7 cellular contexts compared by ENCODE assay signal in genomic region chr17:74923538-74924249, GRCh38. TPM values are rescaled to one million over a fixed set of nuclear protein-coding genes. Genes with fewer than 3 reads are reported as not detected.
A peak's percentile ranks its signal among the peaks of the same experiment; 100 is the strongest.
DNase-seq lines count a peak whose midpoint lies in the region; ATAC-seq and TF ChIP-seq lines count a peak whose summit lies in the region.

No MANE protein-coding gene starts in this region.

- H3K4me3 ChIP-seq in lower lobe of right lung: peak overlapping the region; percentile 47

- no peak overlapping the region for H3K27ac ChIP-seq in lower lobe of right lung

- ATAC-seq in lower lobe of right lung: peak; percentile 84 to 88

- peak; percentile 36 for DNase-seq in NCI-H1694 (lab: John Stamatoyannopoulos, UW)
- DNase-seq in activated CD4-positive, alpha-beta T cell treated with anti-CD3 and anti-CD28 coated beads, Interleukin-2, amount 50 U/mL, for 48 hours: peak; percentile 79 to 81
- DNase-seq in dermis microvascular lymphatic vessel endothelial cell (ENCODE audit: low read depth in 2 of 2): peak; percentile 16 to 57
- peak; percentile 85 for DNase-seq in lower lobe of right lung
- peak; percentile 36 for DNase-seq in stimulated activated CD8-positive, alpha-beta memory T cell treated with anti-CD3 and anti-CD28 coated beads, Interleukin-15, amount 100 ng/mL, for 1 hour (ENCODE audit: low read depth)
- no peak for DNase-seq in NCI-H1048 (lab: John Stamatoyannopoulos, UW)

- H3K27me3 ChIP-seq in lower lobe of right lung (ENCODE audit: low read depth): peaks cover 85% of the 10 kb centered on the region

- H3K9me3 ChIP-seq in lower lobe of right lung: no peaks in the 10 kb centered on the region

- H3K36me3 ChIP-seq in lower lobe of right lung: no peaks in the 10 kb centered on the region

- intact Hi-C loops in lower lobe of right lung (cut with DNase I): no loop called here

- TF ChIP-seq CTCF in GM12874 (IDR thresholded peaks at IDR 0.05; ENCODE audit: insufficient read depth, low read depth, low read length): peak; percentile 96
- peak; percentile 89 for TF ChIP-seq CTCF in lower lobe of right lung (IDR thresholded peaks at IDR 0.05)

- H3K4me1 ChIP-seq in lower lobe of right lung: peaks cover 22% of the 10 kb centered on the region

RNA-seq across cellular contexts. Expression of gene OTOP2, which starts 0.4 kb away (rescaled TPM):
- not detected in 2 replicates for total RNA-seq in dermis microvascular lymphatic vessel endothelial cell
- not detected for total RNA-seq in lower lobe of right lung

RNA-seq across cellular contexts. Expression of gene USH1G, which starts 0.6 kb away (rescaled TPM):
- total RNA-seq in dermis microvascular lymphatic vessel endothelial cell (not detected in 2 replicates), lower lobe of right lung (0.21 TPM)

RNA-seq across cellular contexts. Expression of gene OTOP3, which starts 12.0 kb away (rescaled TPM):
- total RNA-seq in dermis microvascular lymphatic vessel endothelial cell (not detected in 2 replicates), lower lobe of right lung (not detected)

RNA-seq across cellular contexts. Expression of gene FADS6, which starts 30.3 kb away (rescaled TPM):
- total RNA-seq in dermis microvascular lymphatic vessel endothelial cell (not detected in 2 replicates), lower lobe of right lung (not detected)

RNA-seq across cellular contexts. Expression of gene HID1, which starts 48.9 kb away (rescaled TPM):
- total RNA-seq in dermis microvascular lymphatic vessel endothelial cell: 31.6 and 48.5 TPM in 2 replicates
- 28.6 TPM for total RNA-seq in lower lobe of right lung
